Comparison of ENCODE assay signal across 14 cellular contexts in genomic region chr3:150063237-150063636, GRCh38.
DNase-seq lines count a peak whose midpoint lies in the region; ATAC-seq and TF ChIP-seq lines count a peak whose summit lies in the region.
"Had no signal": no experiment of that assay in that cellular context is flagged by ENCODE, and none has a peak within 500 bp of the region (broad histone marks: within the 10 kb centered on the region; RNA-seq: fewer than 3 reads in every experiment).

No MANE protein-coding gene starts in this region.

- no peaks in the 10 kb centered on the region for H3K36me3 Mint-ChIP-seq in MCF 10A (ENCODE audit: insufficient read depth, unreplicated experiment)

- H3K27me3 ChIP-seq in breast epithelium (peaks cover 0 to 9% of the 10 kb centered on the region in 2 donors), mesenchymal stem cell (ENCODE audit: control insufficient read depth in 1 of 2, insufficient read depth in 1 of 2, low read length in 2 of 2) (peaks cover 3 to 4% of the 10 kb centered on the region in 2 experiments), rectal smooth muscle tissue (ENCODE audit: control insufficient read depth, insufficient read depth, low read length) (no peaks in the 10 kb centered on the region), uterus (no peaks in the 10 kb centered on the region)
- H3K27me3 ChIP-seq: BLaER1 treated with 17β-estradiol and CSF1 and Interleukin-3, amounts not matched to agents 10 nM and 100 nM had no signal

- TF ChIP-seq CTCF in breast epithelium (IDR thresholded peaks at IDR 0.05), result no peak
- no peak for TF ChIP-seq CTCF in MCF 10A (IDR thresholded peaks at IDR 0.05; ENCODE audit: unreplicated experiment)
- no peak for TF ChIP-seq CTCF in uterus (IDR thresholded peaks at IDR 0.05)

- BruUV-seq in MCF 10A (replicated peaks; lab: Mats Ljungman, UMichigan), result no TSS peak

- no peak overlapping the region for H3K4me2 ChIP-seq in mesenchymal stem cell (ENCODE audit: low read length, poor library complexity, severe bottlenecking)
- H3K4me2 ChIP-seq: BLaER1 treated with 17β-estradiol and CSF1 and Interleukin-3, amounts not matched to agents 10 nM and 100 nM had no signal

- peak overlapping the region in 1 of 2 experiments; percentile 24 for H2BK12ac ChIP-seq in mesenchymal stem cell (ENCODE audit: low read length in 2 of 2)

- H3K27me3 Mint-ChIP-seq in MCF 10A (ENCODE audit: insufficient read depth, unreplicated experiment), result peaks cover 24% of the 10 kb centered on the region

- peak overlapping the region; percentile 63 for H4K8ac ChIP-seq in mesenchymal stem cell (ENCODE audit: low read length)

- H2AFZ ChIP-seq in mesenchymal stem cell (ENCODE audit: low read depth, low read length), result no peak overlapping the region

- H2BK15ac ChIP-seq in mesenchymal stem cell (ENCODE audit: low read depth, poor library complexity, severe bottlenecking), result peak overlapping the region; percentile 40

- intact Hi-C loops in breast epithelium (cut with DNase I; ENCODE audit: low total_unique reads), result loop anchor here (5.0 kb wide), 1 partner anchor 384 kb away; no protein-coding TSS in a partner anchor
- intact Hi-C loops in MCF 10A (cut with micrococcal nuclease), result no loop called here
- intact Hi-C loops in uterus (cut with DNase I; ENCODE audit: low total_unique reads), result no loop called here

- DNase-seq in breast epithelium (ENCODE audit: low spot score in 2 of 2) (no peak), MCF 10A (ENCODE audit: unreplicated experiment) (no peak), mesenchymal stem cell (no peak), uterus (no peak)
- DNase-seq: GF-D8, Karpas-422, NCI-H1436 treated with DMSO at 0.1 percent for 48 hours, NCI-H345, NCI-H526 treated with DMSO at 0.1 percent for 48 hours had no signal

- no peaks in the 10 kb centered on the region for H3K4me1 ChIP-seq in breast epithelium
- H3K4me1 ChIP-seq in mesenchymal stem cell (ENCODE audit: control insufficient read depth, insufficient read depth, low read depth, low read length), result no peaks in the 10 kb centered on the region
- H3K4me1 ChIP-seq in rectal smooth muscle tissue (ENCODE audit: control insufficient read depth, insufficient read depth, low read length), result peaks cover 3% of the 10 kb centered on the region
- no peaks in the 10 kb centered on the region for H3K4me1 ChIP-seq in uterus
- H3K4me1 ChIP-seq: BLaER1 treated with 17β-estradiol and CSF1 and Interleukin-3, amounts not matched to agents 10 nM and 100 nM had no signal

- no peak for TF ChIP-seq POLR2A in breast epithelium (IDR thresholded peaks at IDR 0.05)
- no peak for TF ChIP-seq POLR2A in uterus (IDR thresholded peaks at IDR 0.05)

- H2BK120ac ChIP-seq in mesenchymal stem cell (ENCODE audit: low read depth, low read length), result no peak overlapping the region

- H3K4me1 Mint-ChIP-seq in MCF 10A (ENCODE audit: insufficient read depth, unreplicated experiment), result peaks cover 7% of the 10 kb centered on the region

- WGBS in mesenchymal stem cell, result 100% methylated on average over 1 of the region's 1 CpG

- POLR2A ChIA-PET in MCF 10A (lab: Yijun Ruan, JAX), result no interaction called here

- H4K91ac ChIP-seq in mesenchymal stem cell (ENCODE audit: low read length), result no peak overlapping the region

- H3K79me1 ChIP-seq in mesenchymal stem cell (replicated peaks; ENCODE audit: low read length, poor library complexity, severe bottlenecking), result no peaks in the 10 kb centered on the region

- peak overlapping the region; percentile 87 for H3K9ac ChIP-seq in mesenchymal stem cell (ENCODE audit: low read length)
- no peak overlapping the region for H3K9ac ChIP-seq in rectal smooth muscle tissue (ENCODE audit: low read length)
- H3K9ac ChIP-seq: BLaER1 treated with 17β-estradiol and CSF1 and Interleukin-3, amounts not matched to agents 10 nM and 100 nM had no signal

- no peak overlapping the region for H3K27ac Mint-ChIP-seq in MCF 10A (ENCODE audit: low read depth, unreplicated experiment)

- H2BK5ac ChIP-seq in mesenchymal stem cell (ENCODE audit: low read depth, low read length, poor library complexity, severe bottlenecking), result no peak overlapping the region

- no peak overlapping the region for H3K23ac ChIP-seq in mesenchymal stem cell (ENCODE audit: low read length in 2 of 2)

- ATAC-seq in HG03108 (IDR thresholded peaks at IDR 0.05; ENCODE audit: unreplicated experiment), result no peak
- ATAC-seq in GM18519 (IDR thresholded peaks at IDR 0.05; ENCODE audit: low FRiP score, unreplicated experiment), result no peak
- ATAC-seq in HG03457 (IDR thresholded peaks at IDR 0.05; ENCODE audit: unreplicated experiment), result no peak

- H3K9me3 Mint-ChIP-seq in MCF 10A (ENCODE audit: unreplicated experiment), result no peaks in the 10 kb centered on the region

- no peak overlapping the region for H3K14ac ChIP-seq in mesenchymal stem cell (ENCODE audit: low read length in 2 of 2)

- H3K4ac ChIP-seq in mesenchymal stem cell (ENCODE audit: low read depth in 1 of 2, low read length in 2 of 2), result peak overlapping the region in 1 of 2 experiments; percentile 39

- H2AK5ac ChIP-seq in mesenchymal stem cell (ENCODE audit: low read length, severe bottlenecking), result no peak overlapping the region

- H3K9me3 ChIP-seq in breast epithelium, result no peaks in the 10 kb centered on the region
- no peaks in the 10 kb centered on the region for H3K9me3 ChIP-seq in mesenchymal stem cell (ENCODE audit: control insufficient read depth, low read length)
- no peaks in the 10 kb centered on the region for H3K9me3 ChIP-seq in uterus
- H3K9me3 ChIP-seq: BLaER1 treated with 17β-estradiol and CSF1 and Interleukin-3, amounts not matched to agents 10 nM and 100 nM had no signal

- H3K27ac ChIP-seq in breast epithelium (peak overlapping the region; percentile 70 to 80), mesenchymal stem cell (ENCODE audit: low read length, poor library complexity, severe bottlenecking) (no peak overlapping the region), rectal smooth muscle tissue (ENCODE audit: low read depth, low read length) (peak overlapping the region; percentile 69), uterus (peak overlapping the region; percentile 76 to 86)
- H3K27ac ChIP-seq: BLaER1 treated with 17β-estradiol and CSF1 and Interleukin-3, amounts not matched to agents 10 nM and 100 nM had no signal

- no peaks in the 10 kb centered on the region for H3K36me3 ChIP-seq in breast epithelium
- no peaks in the 10 kb centered on the region for H3K36me3 ChIP-seq in mesenchymal stem cell (ENCODE audit: control insufficient read depth in 1 of 2, insufficient read depth in 2 of 2, low read depth in 1 of 2, low read length in 2 of 2)
- H3K36me3 ChIP-seq in rectal smooth muscle tissue (ENCODE audit: control insufficient read depth, insufficient read depth, low read length), result no peaks in the 10 kb centered on the region
- H3K36me3 ChIP-seq in uterus, result no peaks in the 10 kb centered on the region
- H3K36me3 ChIP-seq: BLaER1 treated with 17β-estradiol and CSF1 and Interleukin-3, amounts not matched to agents 10 nM and 100 nM had no signal

- no peak overlapping the region for H3K4me3 ChIP-seq in breast epithelium
- no peak overlapping the region for H3K4me3 ChIP-seq in mesenchymal stem cell (ENCODE audit: insufficient read depth in 1 of 2, low read depth in 1 of 2, low read length in 2 of 2)
- H3K4me3 ChIP-seq in rectal smooth muscle tissue (ENCODE audit: low read length), result no peak overlapping the region
- H3K4me3 ChIP-seq in uterus, result no peak overlapping the region
- H3K4me3 ChIP-seq: BLaER1 treated with 17β-estradiol and CSF1 and Interleukin-3, amounts not matched to agents 10 nM and 100 nM had no signal

- no peak overlapping the region for H3K4me3 Mint-ChIP-seq in MCF 10A (ENCODE audit: unreplicated experiment)

- CTCF ChIA-PET in MCF 10A (lab: Yijun Ruan, JAX), result no interaction called here

- peak overlapping the region in 1 of 2 experiments; percentile 28 for H3K18ac ChIP-seq in mesenchymal stem cell (ENCODE audit: low read depth in 1 of 2, low read length in 2 of 2)
